36 cellular contexts compared by ENCODE assay signal in genomic region chr11:114284914-114285313, GRCh38. TPM values are rescaled to one million over a fixed set of nuclear protein-coding genes. Genes with fewer than 3 reads are reported as not detected.
"Had no signal": no experiment of that assay in that cellular context is flagged by ENCODE, and none has a peak within 500 bp of the region (broad histone marks: within the 10 kb centered on the region; RNA-seq: fewer than 3 reads in every experiment).

No MANE protein-coding gene starts in this region.

- H3K27ac Mint-ChIP-seq: activated CD4-positive, alpha-beta memory T cell treated with anti-CD3 and anti-CD28 coated beads for 36 hours; activated CD4-positive, alpha-beta T cell treated with anti-CD3 and anti-CD28 coated beads for 36 hours; activated CD4-positive, alpha-beta T cell treated with anti-CD3 and anti-CD28 coated beads, Interleukin-2, amount 10 ng/mL, durations not matched to agents 7 days and 5 days; activated naive CD4-positive, alpha-beta T cell treated with anti-CD3 and anti-CD28 coated beads for 36 hours; activated naive CD4-positive, alpha-beta T cell treated with anti-CD3 and anti-CD28 coated beads, Interleukin-2, amount 50 U/mL, for 72 hours; activated T-helper 1 cell treated with anti-CD3 and anti-CD28 coated beads, Interleukin-12 subunit alpha, Interleukin-12 subunit beta, Interleukin-2, Interleukin-4 antibody, amounts not matched to agents 30 ng/mL and 10 ng/mL and 1 ng/mL, durations not matched to agents 14 hours and 24 hours and 36 hours; brain; T-cell; WTC11 had no signal

- H3K36me3 Mint-ChIP-seq: activated CD4-positive, alpha-beta memory T cell treated with anti-CD3 and anti-CD28 coated beads for 36 hours; activated naive CD4-positive, alpha-beta T cell treated with anti-CD3 and anti-CD28 coated beads, Interleukin-2, amount 50 U/mL, for 72 hours; brain; T-cell; WTC11 had no signal

- H3K4me1 ChIP-seq: adrenal gland had no signal

- H3K27ac ChIP-seq: adrenal gland, cardiac muscle cell, KMS-11, PC-9, SJSA1 had no signal

- H3K4me3 ChIP-seq: adrenal gland, cardiac muscle cell, PC-9, SJSA1 had no signal

- H3K4me2 ChIP-seq: KMS-11, PC-9, SK-N-SH had no signal

- DNase-seq: activated CD4-positive, alpha-beta memory T cell treated with anti-CD3 and anti-CD28 coated beads for 36 hours; activated CD4-positive, alpha-beta T cell treated with anti-CD3 and anti-CD28 coated beads for 36 hours; activated CD4-positive, alpha-beta T cell treated with anti-CD3 and anti-CD28 coated beads, Interleukin-2, amount 10 ng/mL, durations not matched to agents 7 days and 5 days; activated CD8-positive, alpha-beta memory T cell treated with anti-CD3 and anti-CD28 coated beads, Interleukin-2, amount 50 U/mL, for 4 hours; activated gamma-delta T cell treated with Interleukin-2 at 50 U/mL for 16 hours; activated naive CD4-positive, alpha-beta T cell treated with anti-CD3 and anti-CD28 coated beads for 36 hours; activated T-cell treated with anti-CD3 and anti-CD28 coated beads for 4 hours; activated T-cell treated with anti-CD3 and anti-CD28 coated beads, Interleukin-2, amount 50 U/mL, for 4 hours; adrenal gland; MM.1S; MV-4-11; NCI-H1092; NCI-H1436 treated with DMSO at 0.1 percent for 48 hours; NCI-H1694 treated with DMSO at 0.1 percent for 48 hours; NCI-H2107; NCI-H2171; NCI-H510A; NCI-H526; NCI-H748 treated with DMSO at 0.1 percent for 48 hours; NK-92 treated with Interleukin-12 subunit alpha and Interleukin-12 subunit beta, amount 100 ng/mL, for 24 hours; PC-9; SHP77 treated with DMSO at 0.1 percent for 48 hours; SK-N-SH; T-cell; T-helper 2 cell; T-helper 9 cell had no signal

- H2AFZ ChIP-seq: PC-9 had no signal

- H3K9me3 Mint-ChIP-seq: activated CD4-positive, alpha-beta memory T cell treated with anti-CD3 and anti-CD28 coated beads for 36 hours; activated CD4-positive, alpha-beta T cell treated with anti-CD3 and anti-CD28 coated beads, Interleukin-2, amount 10 ng/mL, durations not matched to agents 7 days and 5 days; activated naive CD4-positive, alpha-beta T cell treated with anti-CD3 and anti-CD28 coated beads for 36 hours; activated naive CD4-positive, alpha-beta T cell treated with anti-CD3 and anti-CD28 coated beads, Interleukin-2, amount 50 U/mL, for 72 hours; activated T-cell treated with anti-CD3 and anti-CD28 coated beads, Interleukin-2, amount 50 U/mL, for 4 hours; activated T-helper 1 cell treated with anti-CD3 and anti-CD28 coated beads, Interleukin-12 subunit alpha, Interleukin-12 subunit beta, Interleukin-2, Interleukin-4 antibody, amounts not matched to agents 30 ng/mL and 10 ng/mL and 1 ng/mL, durations not matched to agents 14 hours and 24 hours and 36 hours; brain; central memory CD8-positive, alpha-beta T cell; T-cell; WTC11 had no signal

- H3K9me3 ChIP-seq: adrenal gland, SJSA1, SK-N-SH had no signal

- H3K36me3 ChIP-seq: adrenal gland, cardiac muscle cell, SJSA1 had no signal

- H3K9ac ChIP-seq: KMS-11, SK-N-SH had no signal

- FAIRE-seq: RCC 7860 had no signal

- H3K4me1 Mint-ChIP-seq: activated CD4-positive, alpha-beta T cell treated with anti-CD3 and anti-CD28 coated beads for 36 hours; activated CD4-positive, alpha-beta T cell treated with anti-CD3 and anti-CD28 coated beads, Interleukin-2, amount 10 ng/mL, durations not matched to agents 7 days and 5 days; central memory CD8-positive, alpha-beta T cell; T-cell had no signal

- ATAC-seq: activated CD4-positive, alpha-beta T cell treated with anti-CD3 and anti-CD28 coated beads for 36 hours; activated CD4-positive, CD25-positive, alpha-beta regulatory T cell treated with anti-CD3 and anti-CD28 coated beads, Interleukin-2, amount 50 U/mL, for 24 hours; activated naive CD4-positive, alpha-beta T cell treated with anti-CD3 and anti-CD28 coated beads, Interleukin-2, amount 50 U/mL, for 72 hours; activated T-cell treated with anti-CD3 and anti-CD28 coated beads, Interleukin-2, amount 50 U/mL, for 4 hours; T-cell had no signal

- H3K4me3 Mint-ChIP-seq: activated CD4-positive, alpha-beta memory T cell treated with anti-CD3 and anti-CD28 coated beads for 36 hours; activated CD4-positive, alpha-beta T cell treated with anti-CD3 and anti-CD28 coated beads for 36 hours; activated CD4-positive, alpha-beta T cell treated with anti-CD3 and anti-CD28 coated beads, Interleukin-2, amount 10 ng/mL, durations not matched to agents 7 days and 5 days; activated naive CD4-positive, alpha-beta T cell treated with anti-CD3 and anti-CD28 coated beads for 36 hours; activated T-cell treated with anti-CD3 and anti-CD28 coated beads, Interleukin-2, amount 50 U/mL, for 4 hours; activated T-helper 1 cell treated with anti-CD3 and anti-CD28 coated beads, Interleukin-12 subunit alpha, Interleukin-12 subunit beta, Interleukin-2, Interleukin-4 antibody, amounts not matched to agents 30 ng/mL and 10 ng/mL and 1 ng/mL, durations not matched to agents 14 hours and 24 hours and 36 hours; brain; central memory CD8-positive, alpha-beta T cell; T-cell; WTC11 had no signal

- H3K27me3 ChIP-seq: adrenal gland, cardiac muscle cell, SJSA1 had no signal

RNA-seq across cellular contexts. Expression of gene NNMT, which starts 11.3 kb away (rescaled TPM):
- total RNA-seq: activated CD4-positive, alpha-beta memory T cell treated with anti-CD3 and anti-CD28 coated beads for 36 hours; activated CD4-positive, alpha-beta T cell treated with anti-CD3 and anti-CD28 coated beads for 36 hours; activated CD4-positive, alpha-beta T cell treated with anti-CD3 and anti-CD28 coated beads, Interleukin-2, amount 10 ng/mL, durations not matched to agents 7 days and 5 days; activated naive CD4-positive, alpha-beta T cell treated with anti-CD3 and anti-CD28 coated beads for 36 hours; activated naive CD4-positive, alpha-beta T cell treated with anti-CD3 and anti-CD28 coated beads, Interleukin-2, amount 50 U/mL, for 72 hours; activated T-helper 1 cell treated with anti-CD3 and anti-CD28 coated beads, Interleukin-12 subunit alpha, Interleukin-12 subunit beta, Interleukin-2, Interleukin-4 antibody, amounts not matched to agents 30 ng/mL and 10 ng/mL and 1 ng/mL, durations not matched to agents 14 hours and 24 hours and 36 hours; cardiac muscle cell; PC-9 had no signal
